In the genomic region with DNA sequence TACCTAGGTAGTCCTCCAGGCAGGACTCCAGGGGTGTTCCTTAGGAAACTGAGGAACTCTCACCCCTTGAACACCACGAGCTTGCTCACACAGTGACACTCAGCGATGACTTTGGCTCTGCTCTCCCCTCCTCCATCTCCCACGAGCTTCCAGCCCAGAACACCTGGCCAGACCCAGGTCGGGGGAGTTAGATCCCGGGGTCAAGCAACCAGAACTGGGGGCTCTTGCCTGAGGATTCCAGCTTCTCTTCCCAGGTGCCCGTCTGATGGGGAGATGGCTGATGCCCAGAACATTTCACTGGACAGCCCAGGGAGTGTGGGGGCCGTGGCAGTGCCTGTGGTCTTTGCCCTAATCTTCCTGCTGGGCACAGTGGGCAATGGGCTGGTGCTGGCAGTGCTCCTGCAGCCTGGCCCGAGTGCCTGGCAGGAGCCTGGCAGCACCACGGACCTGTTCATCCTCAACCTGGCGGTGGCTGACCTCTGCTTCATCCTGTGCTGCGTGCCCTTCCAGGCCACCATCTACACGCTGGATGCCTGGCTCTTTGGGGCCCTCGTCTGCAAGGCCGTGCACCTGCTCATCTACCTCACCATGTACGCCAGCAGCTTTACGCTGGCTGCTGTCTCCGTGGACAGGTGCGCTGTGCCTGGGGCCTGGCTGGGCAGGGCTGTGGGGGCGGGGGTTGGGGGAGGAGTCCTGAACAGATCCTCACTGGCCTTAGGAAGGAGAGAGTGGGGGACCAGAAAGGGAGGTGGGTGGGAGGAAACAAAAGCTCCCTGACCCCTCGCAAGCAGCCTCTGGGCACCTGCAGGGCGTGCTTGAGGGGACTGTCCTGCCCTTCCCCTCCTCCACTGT, we compare ENCODE assay signal across 16 cellular contexts. TPM values are rescaled to one million over a fixed set of nuclear protein-coding genes. Genes with fewer than 3 reads are reported as not detected.
DNase-seq lines count a peak whose midpoint lies in the region; ATAC-seq, FAIRE-seq and TF ChIP-seq lines count a peak whose summit lies in the region.
"Had no signal": no experiment of that assay in that cellular context is flagged by ENCODE, and none has a peak within 500 bp of the region (broad histone marks: within the 10 kb centered on the region; RNA-seq: fewer than 3 reads in every experiment).

Gene GALR3 (plus strand): TSS at position 249 of the 852 bp plus-strand sequence. CDS start 25 bp downstream, at position 274.

- peaks cover 40% of the 10 kb centered on the region for H3K27me3 Mint-ChIP-seq in activated CD4-positive, alpha-beta T cell treated with anti-CD3 and anti-CD28 coated beads, Interleukin-2, amount 10 ng/mL, durations not matched to agents 7 days and 5 days
- peaks cover 32% of the 10 kb centered on the region for H3K27me3 Mint-ChIP-seq in activated naive CD8-positive, alpha-beta T cell treated with anti-CD3 and anti-CD28 coated beads, Interleukin-2, amount 10 ng/mL, durations not matched to agents 7 days and 5 days
- H3K27me3 Mint-ChIP-seq in nephron progenitor cell (ENCODE audit: low read depth, poor library complexity), result peaks cover 83% of the 10 kb centered on the region

- H3K4me1 ChIP-seq in pancreas, result peaks cover 3 to 8% (median 8%) of the 10 kb centered on the region in 3 donors

- no peak within 1 kb of the TSS for H3K27ac ChIP-seq in pancreas
- H3K27ac ChIP-seq: Peyer's patch, stomach had no signal

- peak within 1 kb of the TSS; percentile 41 for H3K27ac Mint-ChIP-seq in activated CD4-positive, alpha-beta T cell treated with anti-CD3 and anti-CD28 coated beads, Interleukin-2, amount 10 ng/mL, durations not matched to agents 7 days and 5 days
- H3K27ac Mint-ChIP-seq in activated naive CD8-positive, alpha-beta T cell treated with anti-CD3 and anti-CD28 coated beads, Interleukin-2, amount 10 ng/mL, durations not matched to agents 7 days and 5 days, result no peak within 1 kb of the TSS
- no peak within 1 kb of the TSS for H3K27ac Mint-ChIP-seq in nephron progenitor cell

- DNase-seq in activated CD4-positive, alpha-beta T cell treated with anti-CD3 and anti-CD28 coated beads, Interleukin-2, amount 10 ng/mL, durations not matched to agents 7 days and 5 days, result no peak
- DNase-seq in activated CD4-positive, alpha-beta T cell treated with anti-CD3 and anti-CD28 coated beads for 4 hours, result no peak
- DNase-seq in NCI-H146 treated with DMSO at 0.1 percent for 48 hours (lab: John Stamatoyannopoulos, UW; ENCODE audit: unreplicated experiment) (peak; percentile 30), nephron progenitor cell (no peak), pancreas (no peak)
- DNase-seq in activated naive CD8-positive, alpha-beta T cell treated with anti-CD3 and anti-CD28 coated beads, Interleukin-2, amount 10 ng/mL, durations not matched to agents 7 days and 5 days, result no peak
- no peak for DNase-seq in stimulated activated CD4-positive, alpha-beta T cell treated with anti-CD3 and anti-CD28 coated beads, Interleukin-4, amount 100 ng/mL, for 4 hours
- DNase-seq: NCI-H2171 treated with DMSO at 0.1 percent for 48 hours; Peyer's patch; retina; stimulated activated CD4-positive, alpha-beta T cell treated with anti-CD3 and anti-CD28 coated beads, Interleukin-4, amount 100 ng/mL, for 1 hour; stomach; T-helper 1 cell had no signal

- POLR2A ChIA-PET in activated CD4-positive, alpha-beta T cell treated with anti-CD3 and anti-CD28 coated beads, Interleukin-2, amount 10 ng/mL, durations not matched to agents 7 days and 5 days (lab: Charles Lee), result no interaction called here
- POLR2A ChIA-PET in activated naive CD8-positive, alpha-beta T cell treated with anti-CD3 and anti-CD28 coated beads, Interleukin-2, amount 10 ng/mL, durations not matched to agents 7 days and 5 days (lab: Charles Lee), result interaction anchor here (1.1 to 1.5 kb wide), 3 partner anchors 16 to 25 kb away, joined by 3 to 4 read pairs (median 3); partner anchors contain the start of genes ANKRD54, EIF3L and GCAT

- CTCF ChIA-PET in activated CD4-positive, alpha-beta T cell treated with anti-CD3 and anti-CD28 coated beads, Interleukin-2, amount 10 ng/mL, durations not matched to agents 7 days and 5 days (lab: Charles Lee), result interaction anchor here (1.0 to 2.5 kb wide), 4 partner anchors 16 to 272 kb away, joined by 3 to 7 read pairs (median 4); partner anchors contain the start of genes GCAT and MICALL1

- H3K27me3 ChIP-seq in pancreas, result no peaks in the 10 kb centered on the region
- H3K27me3 ChIP-seq: Peyer's patch had no signal

- no peaks in the 10 kb centered on the region for H3K9me3 ChIP-seq in pancreas
- H3K9me3 ChIP-seq: Peyer's patch, stomach had no signal

- H3K36me3 ChIP-seq in pancreas, result no peaks in the 10 kb centered on the region
- H3K36me3 ChIP-seq: Peyer's patch had no signal

- H3K4me1 Mint-ChIP-seq in activated CD4-positive, alpha-beta T cell treated with anti-CD3 and anti-CD28 coated beads, Interleukin-2, amount 10 ng/mL, durations not matched to agents 7 days and 5 days, result peaks cover 15% of the 10 kb centered on the region
- peaks cover 14% of the 10 kb centered on the region for H3K4me1 Mint-ChIP-seq in activated naive CD8-positive, alpha-beta T cell treated with anti-CD3 and anti-CD28 coated beads, Interleukin-2, amount 10 ng/mL, durations not matched to agents 7 days and 5 days
- H3K4me1 Mint-ChIP-seq in nephron progenitor cell, result peaks cover 37% of the 10 kb centered on the region

- peak within 1 kb of the TSS; percentile 70 for H3K4me3 Mint-ChIP-seq in activated CD4-positive, alpha-beta T cell treated with anti-CD3 and anti-CD28 coated beads, Interleukin-2, amount 10 ng/mL, durations not matched to agents 7 days and 5 days
- H3K4me3 Mint-ChIP-seq in activated naive CD8-positive, alpha-beta T cell treated with anti-CD3 and anti-CD28 coated beads, Interleukin-2, amount 10 ng/mL, durations not matched to agents 7 days and 5 days, result peak within 1 kb of the TSS; percentile 79
- peak within 1 kb of the TSS; percentile 60 for H3K4me3 Mint-ChIP-seq in nephron progenitor cell

- TF ChIP-seq CTCF in nephron progenitor cell (IDR thresholded peaks at IDR 0.05) (no peak), pancreas (IDR thresholded peaks at IDR 0.05) (no peak)

- H3K36me3 Mint-ChIP-seq in activated CD4-positive, alpha-beta T cell treated with anti-CD3 and anti-CD28 coated beads, Interleukin-2, amount 10 ng/mL, durations not matched to agents 7 days and 5 days (ENCODE audit: low read depth), result no peaks in the 10 kb centered on the region
- H3K36me3 Mint-ChIP-seq in activated naive CD8-positive, alpha-beta T cell treated with anti-CD3 and anti-CD28 coated beads, Interleukin-2, amount 10 ng/mL, durations not matched to agents 7 days and 5 days, result peaks cover 4% of the 10 kb centered on the region
- H3K36me3 Mint-ChIP-seq in nephron progenitor cell (ENCODE audit: low read depth), result peaks cover 5% of the 10 kb centered on the region

- 53 to 54% methylated on average over 19 to 21 of the region's 21 CpGs for WGBS in pancreas, 2 donors

- no peak for FAIRE-seq in pancreas (lab: Jason Lieb, UNC)
- FAIRE-seq: frontal cortex had no signal

- ATAC-seq in activated naive CD8-positive, alpha-beta T cell treated with anti-CD3 and anti-CD28 coated beads, Interleukin-2, amount 10 ng/mL, durations not matched to agents 7 days and 5 days (ENCODE audit: low read depth), result no peak
- ATAC-seq in pancreas (no peak), HG02973 (IDR thresholded peaks at IDR 0.05; ENCODE audit: unreplicated experiment) (no peak)

- H3K9me3 Mint-ChIP-seq in activated CD4-positive, alpha-beta T cell treated with anti-CD3 and anti-CD28 coated beads, Interleukin-2, amount 10 ng/mL, durations not matched to agents 7 days and 5 days, result no peaks in the 10 kb centered on the region
- no peaks in the 10 kb centered on the region for H3K9me3 Mint-ChIP-seq in activated naive CD8-positive, alpha-beta T cell treated with anti-CD3 and anti-CD28 coated beads, Interleukin-2, amount 10 ng/mL, durations not matched to agents 7 days and 5 days
- H3K9me3 Mint-ChIP-seq in nephron progenitor cell, result no peaks in the 10 kb centered on the region

- H3K4me3 ChIP-seq in pancreas, result no peak within 1 kb of the TSS

- intact Hi-C loops in pancreas (cut with DNase I), result no loop called here

RNA-seq across cellular contexts. Expression of gene GALR3, which starts in this region (rescaled TPM):
- not detected for total RNA-seq in activated CD4-positive, alpha-beta T cell treated with anti-CD3 and anti-CD28 coated beads, Interleukin-2, amount 10 ng/mL, durations not matched to agents 7 days and 5 days
- not detected for total RNA-seq in activated naive CD8-positive, alpha-beta T cell treated with anti-CD3 and anti-CD28 coated beads, Interleukin-2, amount 10 ng/mL, durations not matched to agents 7 days and 5 days
- under 1 TPM in 4 of 6 donors, not detected in 2; 0.19 to 0.75 (median 0.42) TPM for total RNA-seq in pancreas
- under 1 TPM in 1 of 2 donors, not detected in 1; 0.65 TPM for polyA plus RNA-seq in pancreas
- total RNA-seq: frontal cortex, kidney epithelial cell, Peyer's patch, stomach had no signal
- polyA plus RNA-seq: stomach had no signal
